ENCODE assay signal across 8 cellular contexts in the genomic region with DNA sequence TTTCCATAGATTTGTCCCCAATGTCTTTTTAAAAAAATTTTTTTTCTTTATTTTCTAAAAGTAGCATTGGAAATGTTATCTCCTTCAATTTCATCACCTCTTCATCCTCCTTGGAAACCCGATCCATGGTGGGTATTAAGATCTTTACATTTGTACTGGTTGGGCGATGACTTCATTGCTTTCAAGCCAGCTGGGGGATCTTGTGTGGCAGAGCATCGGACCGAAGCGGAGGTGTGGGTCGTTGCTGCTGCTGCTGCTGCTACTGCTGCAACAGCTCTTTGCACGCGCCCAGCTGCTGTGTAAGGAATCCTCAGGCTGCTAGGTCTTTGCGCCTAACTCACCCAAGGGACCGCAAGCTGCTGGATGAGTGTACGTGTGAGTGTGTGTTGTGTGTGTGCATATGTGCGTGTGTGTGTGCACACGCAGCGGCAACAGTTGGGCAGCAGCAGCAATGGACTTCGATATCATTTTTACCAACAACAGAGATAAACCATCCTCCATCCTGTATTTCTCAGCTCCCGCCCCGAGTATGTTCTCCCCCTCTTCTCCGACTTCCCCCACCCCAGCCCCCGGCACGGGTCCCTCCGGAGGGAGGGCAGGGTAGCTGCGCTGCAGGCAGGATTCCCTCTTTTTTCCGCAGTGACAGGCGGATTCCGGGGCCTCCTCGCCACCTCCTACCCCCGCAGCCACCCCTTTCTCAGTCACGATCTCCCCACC. TPM values are rescaled to one million over a fixed set of nuclear protein-coding genes. Genes with fewer than 3 reads are reported as not detected.
DNase-seq lines count a peak whose midpoint lies in the region; ATAC-seq and TF ChIP-seq lines count a peak whose summit lies in the region.

No MANE protein-coding gene starts in this region.

- DNase-seq in AG08396 (ENCODE audit: low spot score) (peak; percentile 16), MG63 (peak; percentile 11), WERI-Rb-1 (peak; percentile 77), dorsolateral prefrontal cortex (peak in 7 of 10 donors; percentile 9 to 60 (median 34)), lower leg skin (ENCODE audit: low spot score in 2 of 2) (no peak)

- TF ChIP-seq POLR2A in lower leg skin (IDR thresholded peaks at IDR 0.05) = no peak

- H3K4me3 Mint-ChIP-seq in stimulated activated naive CD8-positive, alpha-beta T cell treated with anti-CD3 and anti-CD28 coated beads, Interleukin-15, Interleukin-2, amounts not matched to agents 100 ng/mL and 50 ng/mL, for 24 hours = peak overlapping the region; percentile 83

- no peak for TF ChIP-seq CTCF in WERI-Rb-1 (IDR thresholded peaks at IDR 0.05; ENCODE audit: low read depth, low read length)
- peak in 1 of 56 donors; percentile 4 for TF ChIP-seq CTCF in dorsolateral prefrontal cortex (IDR thresholded peaks at IDR 0.05 in 54 of 56, conservative IDR thresholded peaks at IDR 0.05 in 2 of 56; ENCODE audit: low read depth in 1 of 56, partially characterized antibody in 56 of 56)
- no peak for TF ChIP-seq CTCF in lower leg skin (IDR thresholded peaks at IDR 0.05)

- H3K27ac ChIP-seq in WERI-Rb-1 = peak overlapping the region; percentile 80
- peak overlapping the region in 55 of 59 donors; percentile 13 to 90 (median 71) for H3K27ac ChIP-seq in dorsolateral prefrontal cortex

- H3K36me3 ChIP-seq in MG63 (no peaks in the 10 kb centered on the region), WERI-Rb-1 (peaks cover 33% of the 10 kb centered on the region)

- WGBS in lower leg skin, 2 donors = 1 to 21% methylated on average over 19 to 28 of the region's 28 CpGs

- peak overlapping the region; percentile 36 for H3K27ac Mint-ChIP-seq in stimulated activated naive CD8-positive, alpha-beta T cell treated with anti-CD3 and anti-CD28 coated beads, Interleukin-15, Interleukin-2, amounts not matched to agents 100 ng/mL and 50 ng/mL, for 24 hours

- H3K9me3 ChIP-seq in MG63 (no peaks in the 10 kb centered on the region), WERI-Rb-1 (ENCODE audit: severe bottlenecking) (no peaks in the 10 kb centered on the region)

- peak overlapping the region; percentile 63 for H3K4me3 ChIP-seq in MG63
- peak overlapping the region; percentile 76 for H3K4me3 ChIP-seq in WERI-Rb-1 (ENCODE audit: low read depth, low read length)
- H3K4me3 ChIP-seq in dorsolateral prefrontal cortex = peak overlapping the region; percentile 36 to 87 (median 74)
- H3K4me3 ChIP-seq in lower leg skin (ENCODE audit: low read depth, poor library complexity, severe bottlenecking) = peak overlapping the region; percentile 38

- ATAC-seq in GM19324 (IDR thresholded peaks at IDR 0.05; ENCODE audit: low FRiP score, unreplicated experiment) (peak; percentile 5), GM18517 (IDR thresholded peaks at IDR 0.05; ENCODE audit: unreplicated experiment) (no peak)

- peaks cover 12% of the 10 kb centered on the region for H3K4me1 Mint-ChIP-seq in stimulated activated naive CD8-positive, alpha-beta T cell treated with anti-CD3 and anti-CD28 coated beads, Interleukin-15, Interleukin-2, amounts not matched to agents 100 ng/mL and 50 ng/mL, for 24 hours (ENCODE audit: low read depth)

- intact Hi-C loops in dorsolateral prefrontal cortex (cut with DNase I) = loop anchor here (2.0 to 10.0 kb wide), 2 partner anchors 250 to 470 kb away; no protein-coding TSS in a partner anchor
- intact Hi-C loops in lower leg skin (cut with DNase I; ENCODE audit: low total_unique reads) = no loop called here

- peaks cover 9% of the 10 kb centered on the region for H3K27me3 ChIP-seq in MG63
- no peaks in the 10 kb centered on the region for H3K27me3 ChIP-seq in WERI-Rb-1 (ENCODE audit: insufficient read depth, low read depth, severe bottlenecking)
- H3K27me3 ChIP-seq in dorsolateral prefrontal cortex = peaks cover 0 to 69% (median 17%) of the 10 kb centered on the region in 45 donors

- peaks cover 6% of the 10 kb centered on the region for H3K27me3 Mint-ChIP-seq in stimulated activated naive CD8-positive, alpha-beta T cell treated with anti-CD3 and anti-CD28 coated beads, Interleukin-15, Interleukin-2, amounts not matched to agents 100 ng/mL and 50 ng/mL, for 24 hours

- H3K36me3 Mint-ChIP-seq in stimulated activated naive CD8-positive, alpha-beta T cell treated with anti-CD3 and anti-CD28 coated beads, Interleukin-15, Interleukin-2, amounts not matched to agents 100 ng/mL and 50 ng/mL, for 24 hours (ENCODE audit: low read depth) = no peaks in the 10 kb centered on the region

- H3K9me3 Mint-ChIP-seq in stimulated activated naive CD8-positive, alpha-beta T cell treated with anti-CD3 and anti-CD28 coated beads, Interleukin-15, Interleukin-2, amounts not matched to agents 100 ng/mL and 50 ng/mL, for 24 hours = no peaks in the 10 kb centered on the region

RNA-seq across cellular contexts. Expression of a gene that starts 0.8 kb away (rescaled TPM):
- total RNA-seq in MG63 (2014; rRNA removed; shearing (Covaris generic); ENCODE audit: low replicate concordance) = not detected in 2 replicates
- 100 to 1,000 TPM in 78 of 120 experiments, 10 to 100 TPM in 42; 53.1 to 142 (median 108) TPM for total RNA-seq in dorsolateral prefrontal cortex
- total RNA-seq in lower leg skin = 1 to 10 TPM; 3.3 to 9.2 (median 5.1) TPM

Comparison
In these comparisons a context has a peak if more than half of its experiments do, and no peak if none do; other contexts are left out.
1. DNase-seq: peak in AG08396 (single experiment), MG63 (single experiment), WERI-Rb-1 (single experiment) and dorsolateral prefrontal cortex (7 of 10); none in lower leg skin (0 of 2).
2. RNA of a gene that starts 0.8 kb away (total RNA-seq): 53.1 to 142 TPM in dorsolateral prefrontal cortex; 3.3 to 9.2 TPM in lower leg skin and not detected in MG63; every median in the first group is over 4 times any median in the second.
3. Peak in every context shown above with its lines, with median percentiles within 50 percentile points of each other: H3K4me3 ChIP-seq.